In the genomic region with DNA sequence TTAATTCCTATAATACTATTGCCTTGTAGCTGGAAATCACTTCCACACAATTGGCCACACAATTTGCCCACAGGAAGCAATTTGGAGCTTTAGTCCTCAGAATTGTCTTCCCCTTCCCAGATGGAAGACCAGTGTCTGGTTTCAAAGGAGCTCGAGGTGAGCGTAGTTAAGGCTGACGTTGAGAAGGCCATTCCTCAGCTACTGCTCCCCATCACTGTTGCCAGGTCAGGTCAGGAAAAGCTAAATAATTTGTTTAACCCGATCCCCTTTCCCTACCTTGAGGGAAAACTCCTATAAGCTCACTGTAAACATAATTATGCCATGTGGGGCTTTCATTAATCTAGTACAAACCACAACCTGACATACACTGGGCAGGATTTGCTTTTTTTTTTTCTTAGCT, we compare ENCODE assay signal across 25 cellular contexts.
"Had no signal": no experiment of that assay in that cellular context is flagged by ENCODE, and none has a peak within 500 bp of the region (broad histone marks: within the 10 kb centered on the region; RNA-seq: fewer than 3 reads in every experiment).

No MANE protein-coding gene starts in this region.

- H3K27ac ChIP-seq: body of pancreas, coronary artery, Peyer's patch, VCaP had no signal

- FAIRE-seq: bronchial epithelial cell had no signal

- ATAC-seq: activated T-helper 17 cell treated with anti-CD3 and anti-CD28 coated beads, Interleukin-2, amount 50 U/mL, for 72 hours; body of pancreas had no signal

- H3K4me1 ChIP-seq: body of pancreas, Peyer's patch had no signal

- H3K27me3 Mint-ChIP-seq: activated T-helper 17 cell treated with anti-CD3 and anti-CD28 coated beads, Interleukin-2, amount 50 U/mL, for 72 hours had no signal

- H3K9me3 Mint-ChIP-seq: activated CD4-positive, alpha-beta memory T cell treated with anti-CD3 and anti-CD28 coated beads for 36 hours; activated naive CD4-positive, alpha-beta T cell treated with anti-CD3 and anti-CD28 coated beads for 36 hours had no signal

- H3K36me3 Mint-ChIP-seq: activated CD4-positive, alpha-beta memory T cell treated with anti-CD3 and anti-CD28 coated beads for 36 hours; activated naive CD8-positive, alpha-beta T cell had no signal

- H3K4me1 Mint-ChIP-seq: activated CD4-positive, alpha-beta T cell treated with anti-CD3 and anti-CD28 coated beads, Interleukin-2, amount 10 ng/mL, durations not matched to agents 7 days and 5 days; activated T-helper 17 cell treated with anti-CD3 and anti-CD28 coated beads, Interleukin-2, amount 50 U/mL, for 72 hours had no signal

- H3K4me3 Mint-ChIP-seq: activated CD4-positive, alpha-beta memory T cell treated with anti-CD3 and anti-CD28 coated beads for 36 hours; activated CD4-positive, alpha-beta T cell treated with anti-CD3 and anti-CD28 coated beads, Interleukin-2, amount 10 ng/mL, durations not matched to agents 7 days and 5 days; activated naive CD4-positive, alpha-beta T cell treated with anti-CD3 and anti-CD28 coated beads for 36 hours; activated naive CD8-positive, alpha-beta T cell; activated T-helper 17 cell treated with anti-CD3 and anti-CD28 coated beads, Interleukin-2, amount 50 U/mL, for 72 hours had no signal

- DNase-seq: activated CD4-positive, alpha-beta memory T cell treated with anti-CD3 and anti-CD28 coated beads for 36 hours; activated CD4-positive, alpha-beta T cell treated with anti-CD3 and anti-CD28 coated beads, Interleukin-2, amount 10 ng/mL, durations not matched to agents 7 days and 5 days; activated CD4-positive, CD25-positive, alpha-beta regulatory T cell; activated CD8-positive, alpha-beta memory T cell treated with anti-CD3 and anti-CD28 coated beads for 24 hours; activated gamma-delta T cell; activated naive CD4-positive, alpha-beta T cell treated with anti-CD3 and anti-CD28 coated beads for 36 hours; activated T-cell treated with anti-CD3 and anti-CD28 coated beads, Interleukin-2, amount 50 U/mL, for 48 hours; anterior cingulate cortex; body of pancreas; central memory CD4-positive, alpha-beta T cell; KG1; NCI-H1092; NCI-H1417 treated with DMSO at 0.1 percent for 48 hours; NCI-H1694; NCI-H2029; NCI-H446; NCI-H524; NCI-H748 treated with DMSO at 0.1 percent for 48 hours; Peyer's patch; SHP77 had no signal

- H3K27me3 ChIP-seq: body of pancreas, Peyer's patch had no signal

- H3K4me3 ChIP-seq: body of pancreas, coronary artery, Peyer's patch had no signal

- H3K27ac Mint-ChIP-seq: activated CD4-positive, alpha-beta memory T cell treated with anti-CD3 and anti-CD28 coated beads for 36 hours; activated CD4-positive, alpha-beta T cell treated with anti-CD3 and anti-CD28 coated beads, Interleukin-2, amount 10 ng/mL, durations not matched to agents 7 days and 5 days; activated naive CD4-positive, alpha-beta T cell treated with anti-CD3 and anti-CD28 coated beads for 36 hours; activated naive CD8-positive, alpha-beta T cell; activated T-helper 17 cell treated with anti-CD3 and anti-CD28 coated beads, Interleukin-2, amount 50 U/mL, for 72 hours had no signal

- H3K9me3 ChIP-seq: body of pancreas, Peyer's patch had no signal

- H3K36me3 ChIP-seq: Peyer's patch had no signal
